In the genomic region with DNA sequence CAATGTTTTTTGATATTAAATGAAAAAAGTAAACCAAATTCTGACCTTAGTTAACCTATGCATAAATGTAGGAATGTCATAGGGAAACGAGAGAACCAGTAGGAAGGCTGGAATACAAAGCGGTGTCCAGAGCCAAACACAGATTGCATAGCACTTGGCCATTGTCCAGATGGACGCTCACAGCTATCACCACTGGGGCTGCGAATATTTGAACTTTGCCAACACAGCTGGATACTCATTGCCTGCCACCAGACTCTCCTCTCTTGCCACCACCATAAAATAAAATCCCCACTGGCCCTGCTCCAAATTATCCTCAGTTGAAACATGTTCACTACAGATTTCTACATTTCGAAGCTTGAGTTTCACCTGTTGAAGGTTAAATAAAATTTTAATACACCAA, we compare ENCODE assay signal across 18 cellular contexts.
A peak's percentile ranks its signal among the peaks of the same experiment; 100 is the strongest.
DNase-seq lines count a peak whose midpoint lies in the region; ATAC-seq and TF ChIP-seq lines count a peak whose summit lies in the region.
"Had no signal": no experiment of that assay in that cellular context is flagged by ENCODE, and none has a peak within 500 bp of the region (broad histone marks: within the 10 kb centered on the region; RNA-seq: fewer than 3 reads in every experiment).

No MANE protein-coding gene starts in this region.

- no peak overlapping the region for H3K23ac ChIP-seq in mesenchymal stem cell (ENCODE audit: low read length in 2 of 2)

- H3K27ac ChIP-seq in mesenchymal stem cell (ENCODE audit: low read length, poor library complexity, severe bottlenecking) = no peak overlapping the region
- H3K27ac ChIP-seq: esophagus squamous epithelium had no signal

- no peaks in the 10 kb centered on the region for H3K4me1 Mint-ChIP-seq in natural killer cell treated with Interleukin-12 subunit alpha and Interleukin-12 subunit beta and Interleukin-15 and Interleukin-18, amount 100 ng/mL, for 72 hours (ENCODE audit: low read depth in 2 of 2)
- H3K4me1 Mint-ChIP-seq: activated CD4-positive, alpha-beta T cell treated with anti-CD3 and anti-CD28 coated beads, Interleukin-2, amount 10 ng/mL, durations not matched to agents 24 days and 14 days; IgD-negative memory B cell; memory B cell had no signal

- H4K8ac ChIP-seq in mesenchymal stem cell (ENCODE audit: low read length) = no peak overlapping the region

- H3K9me3 Mint-ChIP-seq in natural killer cell treated with Interleukin-12 subunit alpha and Interleukin-12 subunit beta and Interleukin-15 and Interleukin-18, amount 100 ng/mL, for 72 hours = peaks cover 10% of the 10 kb centered on the region
- H3K9me3 Mint-ChIP-seq: activated CD4-positive, alpha-beta T cell treated with anti-CD3 and anti-CD28 coated beads, Interleukin-2, amount 10 ng/mL, durations not matched to agents 24 days and 14 days had no signal

- no peak overlapping the region for H3K14ac ChIP-seq in mesenchymal stem cell (ENCODE audit: low read length in 2 of 2)

- H3K18ac ChIP-seq in mesenchymal stem cell (ENCODE audit: low read depth in 1 of 2, low read length in 2 of 2) = no peak overlapping the region

- peak overlapping the region in 1 of 2 experiments; percentile 42 for H2BK12ac ChIP-seq in mesenchymal stem cell (ENCODE audit: low read length in 2 of 2)

- H2AK5ac ChIP-seq in mesenchymal stem cell (ENCODE audit: low read length, severe bottlenecking) = no peak overlapping the region

- H3K36me3 Mint-ChIP-seq in natural killer cell treated with Interleukin-12 subunit alpha and Interleukin-12 subunit beta and Interleukin-15 and Interleukin-18, amount 100 ng/mL, for 72 hours = no peaks in the 10 kb centered on the region
- H3K36me3 Mint-ChIP-seq: IgD-negative memory B cell, memory B cell had no signal

- no peak overlapping the region for H3K27ac Mint-ChIP-seq in natural killer cell treated with Interleukin-12 subunit alpha and Interleukin-12 subunit beta and Interleukin-15 and Interleukin-18, amount 100 ng/mL, for 72 hours
- H3K27ac Mint-ChIP-seq: activated CD4-positive, alpha-beta T cell treated with anti-CD3 and anti-CD28 coated beads, Interleukin-2, amount 10 ng/mL, durations not matched to agents 24 days and 14 days; activated T-cell treated with anti-CD3 and anti-CD28 coated beads, Interleukin-2, amount 50 U/mL, for 72 hours; IgD-negative memory B cell; memory B cell had no signal

- no peak overlapping the region for H3K4me2 ChIP-seq in mesenchymal stem cell (ENCODE audit: low read length, poor library complexity, severe bottlenecking)

- ATAC-seq in natural killer cell treated with Interleukin-12 subunit alpha and Interleukin-12 subunit beta and Interleukin-15 and Interleukin-18, amount 100 ng/mL, for 72 hours = no peak
- ATAC-seq: activated T-cell treated with anti-CD3 and anti-CD28 coated beads, Interleukin-2, amount 50 U/mL, for 72 hours had no signal

- no peak overlapping the region for H2AFZ ChIP-seq in mesenchymal stem cell (ENCODE audit: low read depth, low read length)

- H3K27me3 ChIP-seq in mesenchymal stem cell (ENCODE audit: control insufficient read depth in 1 of 2, insufficient read depth in 1 of 2, low read length in 2 of 2) (no peaks in the 10 kb centered on the region), HAP-1 (ENCODE audit: low read depth) (0 out of 2 replicates have a peak, but pooled peaks cover 4% of the 10 kb centered on the region)
- H3K27me3 ChIP-seq: esophagus squamous epithelium had no signal

- TF ChIP-seq CTCF in fibroblast of pulmonary artery (IDR thresholded peaks at IDR 0.05; ENCODE audit: low read length, missing control alignments) = no peak

- H3K4me1 ChIP-seq in mesenchymal stem cell (ENCODE audit: control insufficient read depth, insufficient read depth, low read depth, low read length) (no peaks in the 10 kb centered on the region), HAP-1 (no peaks in the 10 kb centered on the region)
- H3K4me1 ChIP-seq: esophagus squamous epithelium had no signal

- no peak overlapping the region for H3K4me3 Mint-ChIP-seq in natural killer cell treated with Interleukin-12 subunit alpha and Interleukin-12 subunit beta and Interleukin-15 and Interleukin-18, amount 100 ng/mL, for 72 hours
- H3K4me3 Mint-ChIP-seq: activated CD4-positive, alpha-beta T cell treated with anti-CD3 and anti-CD28 coated beads, Interleukin-2, amount 10 ng/mL, durations not matched to agents 24 days and 14 days; activated T-cell treated with anti-CD3 and anti-CD28 coated beads, Interleukin-2, amount 50 U/mL, for 72 hours; IgD-negative memory B cell; memory B cell had no signal

- in situ Hi-C loops in HAP-1 (cut with MboI; ENCODE audit: low sequenced_read_pairs) = no loop called here

- peak overlapping the region; percentile 73 for H2BK15ac ChIP-seq in mesenchymal stem cell (ENCODE audit: low read depth, poor library complexity, severe bottlenecking)

- H3K36me3 ChIP-seq in mesenchymal stem cell (ENCODE audit: control insufficient read depth in 1 of 2, insufficient read depth in 2 of 2, low read depth in 1 of 2, low read length in 2 of 2) (no peaks in the 10 kb centered on the region), HAP-1 (replicated peaks) (no peaks in the 10 kb centered on the region)
- H3K36me3 ChIP-seq: esophagus squamous epithelium had no signal

- H3K9ac ChIP-seq in mesenchymal stem cell (ENCODE audit: low read length) = no peak overlapping the region

- H3K4ac ChIP-seq in mesenchymal stem cell (ENCODE audit: low read depth in 1 of 2, low read length in 2 of 2) = no peak overlapping the region

- 81% methylated on average over 4 of the region's 5 CpGs for WGBS in mesenchymal stem cell

- no peak overlapping the region for H4K91ac ChIP-seq in mesenchymal stem cell (ENCODE audit: low read length)

- H2BK120ac ChIP-seq in mesenchymal stem cell (ENCODE audit: low read depth, low read length) = no peak overlapping the region

- DNase-seq in COR-L47 (lab: John Stamatoyannopoulos, UW) (peak; percentile 69), NCI-H2081 treated with DMSO at 0.1 percent for 48 hours (lab: John Stamatoyannopoulos, UW) (peak; percentile 1), fibroblast of pulmonary artery (ENCODE audit: low read depth) (peak; percentile 49), mesenchymal stem cell (no peak), cerebellar cortex (ENCODE audit: low spot score) (no peak), MV-4-11 (lab: John Stamatoyannopoulos, UW) (no peak), HAP-1 (ENCODE audit: low spot score in 2 of 2) (no peak)
- DNase-seq in natural killer cell treated with Interleukin-12 subunit alpha and Interleukin-12 subunit beta and Interleukin-15 and Interleukin-18, amount 100 ng/mL, for 72 hours (ENCODE audit: low spot score) = no peak
- DNase-seq: activated CD4-positive, alpha-beta T cell treated with anti-CD3 and anti-CD28 coated beads, Interleukin-2, amount 10 ng/mL, durations not matched to agents 24 days and 14 days; activated T-cell treated with anti-CD3 and anti-CD28 coated beads, Interleukin-2, amount 50 U/mL, for 72 hours; Calu3; cortex of kidney; esophagus squamous epithelium; NCI-H1694; NCI-H526 treated with DMSO at 0.1 percent for 48 hours; T-helper 9 cell had no signal

- no peak overlapping the region for H2BK5ac ChIP-seq in mesenchymal stem cell (ENCODE audit: low read depth, low read length, poor library complexity, severe bottlenecking)

- H3K79me1 ChIP-seq in mesenchymal stem cell (replicated peaks; ENCODE audit: low read length, poor library complexity, severe bottlenecking) = no peaks in the 10 kb centered on the region

- H3K27me3 Mint-ChIP-seq in natural killer cell treated with Interleukin-12 subunit alpha and Interleukin-12 subunit beta and Interleukin-15 and Interleukin-18, amount 100 ng/mL, for 72 hours = no peaks in the 10 kb centered on the region
- H3K27me3 Mint-ChIP-seq: activated CD4-positive, alpha-beta T cell treated with anti-CD3 and anti-CD28 coated beads, Interleukin-2, amount 10 ng/mL, durations not matched to agents 24 days and 14 days; IgD-negative memory B cell; memory B cell had no signal

- H3K9me3 ChIP-seq in mesenchymal stem cell (ENCODE audit: control insufficient read depth, low read length) (no peaks in the 10 kb centered on the region), HAP-1 (no peaks in the 10 kb centered on the region)
- H3K9me3 ChIP-seq: esophagus squamous epithelium had no signal

- H3K4me3 ChIP-seq in fibroblast of pulmonary artery (replicated peaks; ENCODE audit: low read depth, low read length) = no peak overlapping the region
- H3K4me3 ChIP-seq in mesenchymal stem cell (ENCODE audit: insufficient read depth in 1 of 2, low read depth in 1 of 2, low read length in 2 of 2) = no peak overlapping the region
- no peak overlapping the region for H3K4me3 ChIP-seq in HAP-1
- H3K4me3 ChIP-seq: esophagus squamous epithelium had no signal

Comparison
In these comparisons a context has a peak if more than half of its experiments do, and no peak if none do; other contexts are left out.
1. DNase-seq: peak in COR-L47 (single experiment), NCI-H2081 treated with DMSO at 0.1 percent for 48 hours (single experiment) and fibroblast of pulmonary artery (single experiment); none in mesenchymal stem cell (single experiment), cerebellar cortex (single experiment), MV-4-11 (single experiment), natural killer cell treated with Interleukin-12 subunit alpha and Interleukin-12 subunit beta and Interleukin-15 and Interleukin-18, amount 100 ng/mL, for 72 hours (single experiment) and HAP-1 (0 of 2).